Comparison of ENCODE assay signal across 8 cellular contexts in genomic region chr3:44339181-44339741, GRCh38. TPM values are rescaled to one million over a fixed set of nuclear protein-coding genes. Genes with fewer than 3 reads are reported as not detected.
DNase-seq lines count a peak whose midpoint lies in the region; ATAC-seq, FAIRE-seq and TF ChIP-seq lines count a peak whose summit lies in the region.

No MANE protein-coding gene starts in this region.

- no peak for TF ChIP-seq POLR2A in suprapubic skin (IDR thresholded peaks at IDR 0.05)

- intact Hi-C loops in kidney (cut with DNase I): no loop called here

- TF ChIP-seq CTCF in kidney (IDR thresholded peaks at IDR 0.05; ENCODE audit: borderline replicate concordance, extremely low read depth, insufficient read depth) (no peak), suprapubic skin (IDR thresholded peaks at IDR 0.05) (no peak)

- no peak for TF ChIP-seq EP300 in suprapubic skin (IDR thresholded peaks at IDR 0.05)

- peak overlapping the region; percentile 91 for H3K27ac Mint-ChIP-seq in T-helper 1 cell treated with Interleukin-12 subunit alpha and Interleukin-12 subunit beta and Interleukin-4 antibody, amounts not matched to agents 30 μg/mL and 1 μg/mL, for 36 hours
- peak overlapping the region; percentile 98 for H3K27ac Mint-ChIP-seq in activated naive CD8-positive, alpha-beta T cell treated with anti-CD3 and anti-CD28 coated beads for 36 hours

- H3K4me3 ChIP-seq in kidney (ENCODE audit: low read length in 2 of 2) (peak overlapping the region; percentile 93 to 99), suprapubic skin (peak overlapping the region; percentile 66)

- H3K9me3 ChIP-seq in kidney (ENCODE audit: control insufficient read depth in 1 of 2, low read length in 2 of 2) (no peaks in the 10 kb centered on the region), suprapubic skin (no peaks in the 10 kb centered on the region)

- no peaks in the 10 kb centered on the region for H3K9me3 Mint-ChIP-seq in T-helper 1 cell treated with Interleukin-12 subunit alpha and Interleukin-12 subunit beta and Interleukin-4 antibody, amounts not matched to agents 30 μg/mL and 1 μg/mL, for 36 hours
- no peaks in the 10 kb centered on the region for H3K9me3 Mint-ChIP-seq in activated naive CD8-positive, alpha-beta T cell treated with anti-CD3 and anti-CD28 coated beads for 36 hours

- WGBS in suprapubic skin: 12% methylated on average over 7 of the region's 7 CpGs

- H3K4me1 Mint-ChIP-seq in T-helper 1 cell treated with Interleukin-12 subunit alpha and Interleukin-12 subunit beta and Interleukin-4 antibody, amounts not matched to agents 30 μg/mL and 1 μg/mL, for 36 hours (ENCODE audit: low read depth): peaks cover 14% of the 10 kb centered on the region
- H3K4me1 Mint-ChIP-seq in activated naive CD8-positive, alpha-beta T cell treated with anti-CD3 and anti-CD28 coated beads for 36 hours: peaks cover 19% of the 10 kb centered on the region

- ATAC-seq in HG03045 (IDR thresholded peaks at IDR 0.05; ENCODE audit: unreplicated experiment) (no peak), GM21717 (IDR thresholded peaks at IDR 0.05; ENCODE audit: unreplicated experiment) (no peak)

- peak overlapping the region; percentile 57 to 95 for H3K9ac ChIP-seq in kidney (ENCODE audit: low read length in 2 of 2)

- H3K36me3 Mint-ChIP-seq in T-helper 1 cell treated with Interleukin-12 subunit alpha and Interleukin-12 subunit beta and Interleukin-4 antibody, amounts not matched to agents 30 μg/mL and 1 μg/mL, for 36 hours (ENCODE audit: low read depth): peaks cover 7% of the 10 kb centered on the region
- H3K36me3 Mint-ChIP-seq in activated naive CD8-positive, alpha-beta T cell treated with anti-CD3 and anti-CD28 coated beads for 36 hours: peaks cover 11% of the 10 kb centered on the region

- peak overlapping the region; percentile 91 for H3K4me3 Mint-ChIP-seq in T-helper 1 cell treated with Interleukin-12 subunit alpha and Interleukin-12 subunit beta and Interleukin-4 antibody, amounts not matched to agents 30 μg/mL and 1 μg/mL, for 36 hours
- H3K4me3 Mint-ChIP-seq in activated naive CD8-positive, alpha-beta T cell treated with anti-CD3 and anti-CD28 coated beads for 36 hours: peak overlapping the region; percentile 93

- H3K4me1 ChIP-seq in kidney (ENCODE audit: control insufficient read depth in 1 of 2, insufficient read depth in 1 of 2, low read depth in 1 of 2, low read length in 2 of 2) (peaks cover 5 to 8% of the 10 kb centered on the region in 2 donors), suprapubic skin (peaks cover 24% of the 10 kb centered on the region)

- DNase-seq in T-helper 1 cell (no peak), kidney (no peak), suprapubic skin (ENCODE audit: low spot score in 2 of 2) (no peak), mucosa of gallbladder (ENCODE audit: low spot score) (no peak)
- no peak for DNase-seq in activated naive CD8-positive, alpha-beta T cell treated with anti-CD3 and anti-CD28 coated beads for 36 hours

- peaks cover 8% of the 10 kb centered on the region for H3K27me3 Mint-ChIP-seq in T-helper 1 cell treated with Interleukin-12 subunit alpha and Interleukin-12 subunit beta and Interleukin-4 antibody, amounts not matched to agents 30 μg/mL and 1 μg/mL, for 36 hours (ENCODE audit: low read depth)
- no peaks in the 10 kb centered on the region for H3K27me3 Mint-ChIP-seq in activated naive CD8-positive, alpha-beta T cell treated with anti-CD3 and anti-CD28 coated beads for 36 hours

- peak overlapping the region; percentile 97 to 98 for H3K27ac ChIP-seq in kidney (ENCODE audit: low read depth in 2 of 2, low read length in 2 of 2)
- peak overlapping the region; percentile 88 for H3K27ac ChIP-seq in suprapubic skin

- H3K27me3 ChIP-seq in suprapubic skin: no peaks in the 10 kb centered on the region

- H3K36me3 ChIP-seq in kidney (ENCODE audit: control insufficient read depth in 1 of 2, insufficient read depth in 2 of 2, low read length in 2 of 2) (no peaks in the 10 kb centered on the region), suprapubic skin (no peaks in the 10 kb centered on the region)

- no peak for FAIRE-seq in kidney (lab: Jason Lieb, UNC)

RNA-seq across cellular contexts. Expression of gene TCAIM, which starts 0.7 kb away (rescaled TPM):
- 10 to 100 TPM; 10.8 to 12.6 TPM for total RNA-seq in activated naive CD8-positive, alpha-beta T cell treated with anti-CD3 and anti-CD28 coated beads for 36 hours
- total RNA-seq in kidney: 30.4 TPM
- 26.5 TPM for polyA plus RNA-seq in kidney (ENCODE audit: insufficient read depth, low read depth, low replicate concordance)
- 10 to 100 TPM; 23.3 to 26.9 (median 25.4) TPM for total RNA-seq in suprapubic skin
- total RNA-seq in mucosa of gallbladder: 31.3 TPM
